8 cellular contexts compared by ENCODE assay signal in genomic region chr3:112327371-112327951, GRCh38. TPM values are rescaled to one million over a fixed set of nuclear protein-coding genes. Genes with fewer than 3 reads are reported as not detected.
DNase-seq lines count a peak whose midpoint lies in the region; ATAC-seq and TF ChIP-seq lines count a peak whose summit lies in the region.
"Had no signal": no experiment of that assay in that cellular context is flagged by ENCODE, and none has a peak within 500 bp of the region (broad histone marks: within the 10 kb centered on the region; RNA-seq: fewer than 3 reads in every experiment).

No MANE protein-coding gene starts in this region.

- H3K27me3 ChIP-seq in adrenal gland (no peaks in the 10 kb centered on the region), right atrium auricular region (no peaks in the 10 kb centered on the region)

- no peak for TF ChIP-seq POLR2A in adrenal gland (IDR thresholded peaks at IDR 0.05)

- WGBS in adrenal gland, 4 donors: 11 to 15% (median 13%) methylated on average over 2 of the region's 2 CpGs

- no peak overlapping the region for H3K27ac ChIP-seq in adrenal gland
- H3K27ac ChIP-seq in right atrium auricular region: no peak overlapping the region

- no peaks in the 10 kb centered on the region for H3K9me3 Mint-ChIP-seq in stimulated activated effector memory CD8-positive, alpha-beta T cell treated with anti-CD3 and anti-CD28 coated beads, Interleukin-12 subunit alpha, Interleukin-12 subunit beta, amount 100 ng/mL, for 72 hours
- H3K9me3 Mint-ChIP-seq: dendritic cell treated with granulocyte-macrophage colony-stimulating factor and Interleukin-4, amounts not matched to agents 40 ng/mL and 50 ng/mL, for 4 days had no signal

- H3K4me1 Mint-ChIP-seq in stimulated activated effector memory CD8-positive, alpha-beta T cell treated with anti-CD3 and anti-CD28 coated beads, Interleukin-12 subunit alpha, Interleukin-12 subunit beta, amount 100 ng/mL, for 72 hours: peaks cover 4% of the 10 kb centered on the region

- H3K4me3 Mint-ChIP-seq in stimulated activated effector memory CD8-positive, alpha-beta T cell treated with anti-CD3 and anti-CD28 coated beads, Interleukin-12 subunit alpha, Interleukin-12 subunit beta, amount 100 ng/mL, for 72 hours: no peak overlapping the region
- H3K4me3 Mint-ChIP-seq: dendritic cell treated with granulocyte-macrophage colony-stimulating factor and Interleukin-4, amounts not matched to agents 40 ng/mL and 50 ng/mL, for 4 days had no signal

- peaks cover 0 to 5% (median 0%) of the 10 kb centered on the region in 3 donors for H3K9me3 ChIP-seq in adrenal gland (replicated peaks in 1 of 3)
- H3K9me3 ChIP-seq in right atrium auricular region: no peaks in the 10 kb centered on the region

- no peaks in the 10 kb centered on the region for H3K36me3 Mint-ChIP-seq in stimulated activated effector memory CD8-positive, alpha-beta T cell treated with anti-CD3 and anti-CD28 coated beads, Interleukin-12 subunit alpha, Interleukin-12 subunit beta, amount 100 ng/mL, for 72 hours

- H3K4me3 ChIP-seq in adrenal gland (no peak overlapping the region), right atrium auricular region (no peak overlapping the region)

- H3K27ac Mint-ChIP-seq in stimulated activated effector memory CD8-positive, alpha-beta T cell treated with anti-CD3 and anti-CD28 coated beads, Interleukin-12 subunit alpha, Interleukin-12 subunit beta, amount 100 ng/mL, for 72 hours: no peak overlapping the region
- H3K27ac Mint-ChIP-seq: dendritic cell treated with granulocyte-macrophage colony-stimulating factor and Interleukin-4, amounts not matched to agents 40 ng/mL and 50 ng/mL, for 4 days had no signal

- peak; percentile 27 for TF ChIP-seq CTCF in GM20000 (IDR thresholded peaks at IDR 0.05; ENCODE audit: extremely low read depth, missing control alignments)
- TF ChIP-seq CTCF in adrenal gland (IDR thresholded peaks at IDR 0.05): peak in 5 of 6 experiments; percentile 16 to 55 (median 53)
- TF ChIP-seq CTCF in right atrium auricular region (IDR thresholded peaks at IDR 0.05): peak; percentile 27 to 66

- intact Hi-C loops in adrenal gland (cut with DNase I): no loop called here

- H3K4me1 ChIP-seq in adrenal gland (replicated peaks in 1 of 2): no peaks in the 10 kb centered on the region
- H3K4me1 ChIP-seq in right atrium auricular region: no peaks in the 10 kb centered on the region

- DNase-seq in GF-D8 (lab: John Stamatoyannopoulos, UW): peak; percentile 27
- DNase-seq in GM20000 (ENCODE audit: low spot score): peak; percentile 55
- peak; percentile 37 for DNase-seq in NCI-H526 treated with DMSO at 0.1 percent for 48 hours (lab: John Stamatoyannopoulos, UW)
- DNase-seq in adrenal gland: peak in 3 of 7 donors; percentile 23 to 24 (median 24)
- DNase-seq in right atrium auricular region (ENCODE audit: low spot score): no peak
- no peak for DNase-seq in stimulated activated effector memory CD8-positive, alpha-beta T cell treated with anti-CD3 and anti-CD28 coated beads, Interleukin-12 subunit alpha, Interleukin-12 subunit beta, amount 100 ng/mL, for 72 hours (ENCODE audit: low spot score in 2 of 2)

- ATAC-seq in HG03457 (IDR thresholded peaks at IDR 0.05; ENCODE audit: unreplicated experiment): peak; percentile 82
- ATAC-seq in stimulated activated effector memory CD8-positive, alpha-beta T cell treated with anti-CD3 and anti-CD28 coated beads, Interleukin-12 subunit alpha, Interleukin-12 subunit beta, amount 100 ng/mL, for 72 hours: peak; percentile 97

- H3K36me3 ChIP-seq in adrenal gland (replicated peaks in 1 of 2) (no peaks in the 10 kb centered on the region), right atrium auricular region (no peaks in the 10 kb centered on the region)

RNA-seq across cellular contexts. Expression of gene CD200, which starts 5.5 kb away (rescaled TPM):
- total RNA-seq in adrenal gland: 10 to 100 TPM in 1 of 8 donors, 1 to 10 TPM in 6, not detected in 1; 1.3 to 11.3 (median 3.2) TPM
- 10 to 100 TPM in 1 of 3 donors, 1 to 10 TPM in 2; 3.3 to 20.7 (median 5.1) TPM for polyA plus RNA-seq in adrenal gland
- total RNA-seq in right atrium auricular region: 10 to 100 TPM in 1 of 2 donors, 1 to 10 TPM in 1; 5.7 to 12.1 TPM

RNA-seq across cellular contexts. Expression of gene SLC9C1, which starts 33.4 kb away (rescaled TPM):
- total RNA-seq in adrenal gland (not detected), right atrium auricular region (1 to 10 TPM in 1 of 2 donors, under 1 TPM in 1; 0.35 to 1.3 TPM)
- polyA plus RNA-seq in adrenal gland: not detected

Comparison
In these comparisons a context has a peak if more than half of its experiments do, and no peak if none do; other contexts are left out.
1. DNase-seq: peak in GF-D8 (single experiment), GM20000 (single experiment) and NCI-H526 treated with DMSO at 0.1 percent for 48 hours (single experiment); none in right atrium auricular region (single experiment) and stimulated activated effector memory CD8-positive, alpha-beta T cell treated with anti-CD3 and anti-CD28 coated beads, Interleukin-12 subunit alpha, Interleukin-12 subunit beta, amount 100 ng/mL, for 72 hours (0 of 2).
2. Peak in every context shown above with its lines, with median percentiles within 50 percentile points of each other: CTCF ChIP-seq.